ENCODE assay signal across 20 cellular contexts in genomic region chr3:49501842-49502241, GRCh38. TPM values are rescaled to one million over a fixed set of nuclear protein-coding genes. Genes with fewer than 3 reads are reported as not detected.
DNase-seq lines count a peak whose midpoint lies in the region; ATAC-seq and TF ChIP-seq lines count a peak whose summit lies in the region.
"Had no signal": no experiment of that assay in that cellular context is flagged by ENCODE, and none has a peak within 500 bp of the region (broad histone marks: within the 10 kb centered on the region; RNA-seq: fewer than 3 reads in every experiment).

No MANE protein-coding gene starts in this region.

- H3K36me3 ChIP-seq in breast epithelium (no peaks in the 10 kb centered on the region), transverse colon (no peaks in the 10 kb centered on the region)

- no peak for DNase-seq in MCF 10A (ENCODE audit: unreplicated experiment)
- DNase-seq in breast epithelium (ENCODE audit: low spot score in 2 of 2) = no peak
- DNase-seq in osteocyte (ENCODE audit: extremely low spot score, unreplicated experiment) = no peak
- DNase-seq in transverse colon = no peak
- no peak for DNase-seq in EL
- DNase-seq in iPS-NIHi11 (ENCODE audit: low spot score) = no peak
- DNase-seq: 8988T; activated CD4-positive, alpha-beta T cell treated with anti-CD3 and anti-CD28 coated beads for 1 hour; activated gamma-delta T cell treated with Interleukin-2 at 50 U/mL for 16 hours; cortex of kidney; DMS153; immature natural killer cell; NCI-H1092; NCI-H2107; NCI-H69; T1000 had no signal

- ATAC-seq in HG03565 (IDR thresholded peaks at IDR 0.05; ENCODE audit: unreplicated experiment) = no peak

- TF ChIP-seq EP300 in transverse colon (IDR thresholded peaks at IDR 0.05; ENCODE audit: low read depth) = no peak

- no peaks in the 10 kb centered on the region for H3K27me3 ChIP-seq in breast epithelium
- no peaks in the 10 kb centered on the region for H3K27me3 ChIP-seq in transverse colon
- H3K27me3 ChIP-seq: BLaER1 had no signal

- 98 to 100% methylated on average over 1 to 2 of the region's 2 CpGs for WGBS in transverse colon (ENCODE audit: low coverage in 1 of 2), 2 donors

- H3K4me3 ChIP-seq in breast epithelium (no peak overlapping the region), transverse colon (no peak overlapping the region)
- H3K4me3 ChIP-seq: BLaER1 had no signal

- H3K9me3 ChIP-seq in breast epithelium = no peaks in the 10 kb centered on the region
- H3K9me3 ChIP-seq in transverse colon = no peaks in the 10 kb centered on the region
- H3K9me3 ChIP-seq: BLaER1 had no signal

- in situ Hi-C loops in transverse colon (cut with MboI; ENCODE audit: low pct_ligation_motif_present in 1 of 4, low pct_unique_long_range_greater_than_20kb in 1 of 4, low sequenced_read_pairs in 3 of 4) = no loop called here

- H3K4me3 Mint-ChIP-seq in MCF 10A (ENCODE audit: unreplicated experiment) (no peak overlapping the region), osteocyte (ENCODE audit: unreplicated experiment) (no peak overlapping the region)
- no peak overlapping the region for H3K4me3 Mint-ChIP-seq in dendritic cell treated with granulocyte-macrophage colony-stimulating factor and Interleukin-4, amounts not matched to agents 40 ng/mL and 50 ng/mL, for 4 days
- H3K4me3 Mint-ChIP-seq: immature natural killer cell, memory B cell had no signal

- peaks cover 34% of the 10 kb centered on the region for H3K4me1 Mint-ChIP-seq in MCF 10A (ENCODE audit: insufficient read depth, unreplicated experiment)
- H3K4me1 Mint-ChIP-seq in dendritic cell treated with granulocyte-macrophage colony-stimulating factor and Interleukin-4, amounts not matched to agents 40 ng/mL and 50 ng/mL, for 4 days (ENCODE audit: low read depth) = peaks cover 29% of the 10 kb centered on the region
- peaks cover 19% of the 10 kb centered on the region for H3K4me1 Mint-ChIP-seq in osteocyte (ENCODE audit: unreplicated experiment)

- CTCF ChIA-PET in MCF 10A (lab: Yijun Ruan, JAX) = interaction anchor here (0.7 kb wide), 1 partner anchor 36 kb away, joined by 3 read pairs; no protein-coding TSS in a partner anchor

- BruUV-seq in MCF 10A (replicated peaks; lab: Mats Ljungman, UMichigan) = no TSS peak

- H3K27me3 Mint-ChIP-seq in MCF 10A (ENCODE audit: insufficient read depth, unreplicated experiment) (no peaks in the 10 kb centered on the region), osteocyte (ENCODE audit: unreplicated experiment) (no peaks in the 10 kb centered on the region)
- no peaks in the 10 kb centered on the region for H3K27me3 Mint-ChIP-seq in dendritic cell treated with granulocyte-macrophage colony-stimulating factor and Interleukin-4, amounts not matched to agents 40 ng/mL and 50 ng/mL, for 4 days
- H3K27me3 Mint-ChIP-seq: memory B cell had no signal

- intact Hi-C loops in MCF 10A (cut with micrococcal nuclease) = loop anchor here (2.0 kb wide), 1 partner anchor 31 kb away; the partner anchor contains the start of gene DAG1
- intact Hi-C loops in breast epithelium (cut with DNase I; ENCODE audit: low total_unique reads) = no loop called here
- intact Hi-C loops in dendritic cell treated with granulocyte-macrophage colony-stimulating factor and Interleukin-4, amounts not matched to agents 40 ng/mL and 50 ng/mL, for 4 days (cut with micrococcal nuclease) = no loop called here
- intact Hi-C loops in transverse colon (cut with DNase I; ENCODE audit: low total_unique reads) = no loop called here

- TF ChIP-seq POLR2A in breast epithelium (IDR thresholded peaks at IDR 0.05) (no peak), transverse colon (IDR thresholded peaks at IDR 0.05) (no peak)

- POLR2A ChIA-PET in MCF 10A (lab: Yijun Ruan, JAX) = interaction anchor here (0.8 to 4.6 kb wide), 5 partner anchors 9 to 409 kb away, joined by 3 to 83 read pairs (median 5); partner anchors contain the start of gene DAG1

- no peaks in the 10 kb centered on the region for H3K9me3 Mint-ChIP-seq in MCF 10A (ENCODE audit: unreplicated experiment)
- H3K9me3 Mint-ChIP-seq in dendritic cell treated with granulocyte-macrophage colony-stimulating factor and Interleukin-4, amounts not matched to agents 40 ng/mL and 50 ng/mL, for 4 days = no peaks in the 10 kb centered on the region
- no peaks in the 10 kb centered on the region for H3K9me3 Mint-ChIP-seq in osteocyte (ENCODE audit: unreplicated experiment)
- H3K9me3 Mint-ChIP-seq: immature natural killer cell, memory B cell had no signal

- H3K4me1 ChIP-seq in breast epithelium = no peaks in the 10 kb centered on the region
- H3K4me1 ChIP-seq in transverse colon = peaks cover 5 to 47% (median 25%) of the 10 kb centered on the region in 4 donors

- TF ChIP-seq CTCF in MCF 10A (IDR thresholded peaks at IDR 0.05; ENCODE audit: unreplicated experiment) (no peak), breast epithelium (IDR thresholded peaks at IDR 0.05) (no peak), osteocyte (IDR thresholded peaks at IDR 0.05) (no peak), transverse colon (IDR thresholded peaks at IDR 0.05) (no peak)

- H3K27ac Mint-ChIP-seq in MCF 10A (ENCODE audit: low read depth, unreplicated experiment) = peak overlapping the region; percentile 77
- peak overlapping the region; percentile 86 for H3K27ac Mint-ChIP-seq in dendritic cell treated with granulocyte-macrophage colony-stimulating factor and Interleukin-4, amounts not matched to agents 40 ng/mL and 50 ng/mL, for 4 days
- peak overlapping the region; percentile 98 for H3K27ac Mint-ChIP-seq in osteocyte (ENCODE audit: unreplicated experiment)
- H3K27ac Mint-ChIP-seq: memory B cell had no signal

- H3K27ac ChIP-seq in breast epithelium (peak overlapping the region in 1 of 2 donors; percentile 81), transverse colon (peak overlapping the region; percentile 75 to 78 (median 77))
- H3K27ac ChIP-seq: BLaER1 had no signal

- H3K36me3 Mint-ChIP-seq in MCF 10A (ENCODE audit: insufficient read depth, unreplicated experiment) (peaks cover 6% of the 10 kb centered on the region), osteocyte (ENCODE audit: unreplicated experiment) (peaks cover 7% of the 10 kb centered on the region)
- H3K36me3 Mint-ChIP-seq in dendritic cell treated with granulocyte-macrophage colony-stimulating factor and Interleukin-4, amounts not matched to agents 40 ng/mL and 50 ng/mL, for 4 days (ENCODE audit: low read depth) = peaks cover 18% of the 10 kb centered on the region

RNA-seq across cellular contexts. Expression of gene DAG1, which starts 31.8 kb away (rescaled TPM):
- total RNA-seq in MCF 10A (2022) (40.3 and 49.9 TPM in 2 replicates), breast epithelium (10 to 100 TPM; 37.1 to 56.6 (median 44.6) TPM), osteocyte (136 and 143 TPM in 2 replicates), transverse colon (10 to 100 TPM; 53.7 to 90.1 (median 55.7) TPM)

RNA-seq across cellular contexts. Expression of gene BSN, which starts 52.4 kb away (rescaled TPM):
- total RNA-seq in MCF 10A (2022) = 0.10 and 0.37 TPM in 2 replicates
- under 1 TPM; 0.15 to 0.48 (median 0.33) TPM for total RNA-seq in breast epithelium
- 0.64 and 0.81 TPM in 2 replicates for total RNA-seq in osteocyte
- under 1 TPM in 3 of 4 donors, not detected in 1; under 0.01 to 0.32 (median 0.27) TPM for total RNA-seq in transverse colon
